ENCODE assay signal across 1 cellular context in the genomic region with DNA sequence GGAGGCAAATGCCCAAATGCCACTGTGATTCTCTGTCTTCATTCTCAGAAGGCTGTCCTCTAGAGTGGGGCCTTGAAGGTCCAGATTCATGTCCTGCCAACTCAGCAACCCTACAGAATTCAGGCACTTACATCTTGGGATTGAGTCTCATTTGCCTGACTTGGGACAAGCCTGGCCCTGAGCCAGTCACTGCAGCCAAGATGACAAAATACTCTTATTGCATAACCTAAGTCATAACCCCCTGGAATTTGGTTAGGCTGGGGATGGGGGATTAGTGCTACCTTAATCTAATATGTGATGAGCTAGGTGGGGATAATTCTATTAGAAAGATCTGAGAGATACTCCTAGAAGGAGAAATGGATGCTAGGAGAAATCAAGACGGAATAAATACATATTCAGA.
TF ChIP-seq lines count a peak whose summit lies in the region.

No MANE protein-coding gene starts in this region.

TF ChIP-seq in K562, 482 proteins besides CTCF, POLR2A, EP300 and RAD21 (continued from another document):
- TF ChIP-seq, protein P1, sequence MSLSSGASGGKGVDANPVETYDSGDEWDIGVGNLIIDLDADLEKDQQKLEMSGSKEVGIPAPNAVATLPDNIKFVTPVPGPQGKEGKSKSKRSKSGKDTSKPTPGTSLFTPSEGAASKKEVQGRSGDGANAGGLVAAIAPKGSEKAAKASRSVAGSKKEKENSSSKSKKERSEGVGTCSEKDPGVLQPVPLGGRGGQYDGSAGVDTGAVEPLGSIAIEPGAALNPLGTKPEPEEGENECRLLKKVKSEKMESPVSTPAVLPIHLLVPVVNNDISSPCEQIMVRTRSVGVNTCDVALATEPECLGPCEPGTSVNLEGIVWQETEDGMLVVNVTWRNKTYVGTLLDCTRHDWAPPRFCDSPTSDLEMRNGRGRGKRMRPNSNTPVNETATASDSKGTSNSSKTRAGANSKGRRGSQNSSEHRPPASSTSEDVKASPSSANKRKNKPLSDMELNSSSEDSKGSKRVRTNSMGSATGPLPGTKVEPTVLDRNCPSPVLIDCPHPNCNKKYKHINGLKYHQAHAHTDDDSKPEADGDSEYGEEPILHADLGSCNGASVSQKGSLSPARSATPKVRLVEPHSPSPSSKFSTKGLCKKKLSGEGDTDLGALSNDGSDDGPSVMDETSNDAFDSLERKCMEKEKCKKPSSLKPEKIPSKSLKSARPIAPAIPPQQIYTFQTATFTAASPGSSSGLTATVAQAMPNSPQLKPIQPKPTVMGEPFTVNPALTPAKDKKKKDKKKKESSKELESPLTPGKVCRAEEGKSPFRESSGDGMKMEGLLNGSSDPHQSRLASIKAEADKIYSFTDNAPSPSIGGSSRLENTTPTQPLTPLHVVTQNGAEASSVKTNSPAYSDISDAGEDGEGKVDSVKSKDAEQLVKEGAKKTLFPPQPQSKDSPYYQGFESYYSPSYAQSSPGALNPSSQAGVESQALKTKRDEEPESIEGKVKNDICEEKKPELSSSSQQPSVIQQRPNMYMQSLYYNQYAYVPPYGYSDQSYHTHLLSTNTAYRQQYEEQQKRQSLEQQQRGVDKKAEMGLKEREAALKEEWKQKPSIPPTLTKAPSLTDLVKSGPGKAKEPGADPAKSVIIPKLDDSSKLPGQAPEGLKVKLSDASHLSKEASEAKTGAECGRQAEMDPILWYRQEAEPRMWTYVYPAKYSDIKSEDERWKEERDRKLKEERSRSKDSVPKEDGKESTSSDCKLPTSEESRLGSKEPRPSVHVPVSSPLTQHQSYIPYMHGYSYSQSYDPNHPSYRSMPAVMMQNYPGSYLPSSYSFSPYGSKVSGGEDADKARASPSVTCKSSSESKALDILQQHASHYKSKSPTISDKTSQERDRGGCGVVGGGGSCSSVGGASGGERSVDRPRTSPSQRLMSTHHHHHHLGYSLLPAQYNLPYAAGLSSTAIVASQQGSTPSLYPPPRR (CRISPR knock-in tag; IDR thresholded peaks at IDR 0.05; ENCODE audit: borderline replicate concordance) = no peak
- TF ChIP-seq ZNF311 (CRISPR knock-in tag; IDR thresholded peaks at IDR 0.05) (no peak), HDAC8 (tag; IDR thresholded peaks at IDR 0.05) (no peak), RBM17 (IDR thresholded peaks at IDR 0.05; ENCODE audit: borderline replicate concordance, low read depth, low read length) (no peak), MYBL2 (IDR thresholded peaks at IDR 0.05; ENCODE audit: low read depth) (no peak), MYBL2 (CRISPR knock-in tag; IDR thresholded peaks at IDR 0.05; ENCODE audit: borderline replicate concordance) (no peak), CEBPG (CRISPR knock-in tag; IDR thresholded peaks at IDR 0.05) (no peak), CEBPG (tag; conservative IDR thresholded peaks at IDR 0.05 in 1 of 2, IDR thresholded peaks at IDR 0.05 in 1 of 2) (peak in 1 of 2 experiments; percentile 58; a peak in 1 of 4 replicates), ETV5 (CRISPR knock-in tag; IDR thresholded peaks at IDR 0.05; ENCODE audit: low read depth) (no peak), POLR2B (IDR thresholded peaks at IDR 0.05; ENCODE audit: low read depth, partially characterized antibody) (no peak), ZBTB8A (IDR thresholded peaks at IDR 0.05; ENCODE audit: partially characterized antibody) (no peak), GATA2 (CRISPR knock-in tag; IDR thresholded peaks at IDR 0.05) (no peak), MAFF (IDR thresholded peaks at IDR 0.05; ENCODE audit: low read length) (no peak), PHF21A (IDR thresholded peaks at IDR 0.05; ENCODE audit: borderline replicate concordance, low read depth) (no peak), ZNF79 (CRISPR knock-in tag; IDR thresholded peaks at IDR 0.05; ENCODE audit: low read depth) (no peak), NFIC (IDR thresholded peaks at IDR 0.05) (peak; percentile 43; the same call in 1 of the 2 replicates), ZNF347 (CRISPR knock-in tag; IDR thresholded peaks at IDR 0.05; ENCODE audit: low read depth) (no peak)
- TF ChIP-seq, protein P2, sequence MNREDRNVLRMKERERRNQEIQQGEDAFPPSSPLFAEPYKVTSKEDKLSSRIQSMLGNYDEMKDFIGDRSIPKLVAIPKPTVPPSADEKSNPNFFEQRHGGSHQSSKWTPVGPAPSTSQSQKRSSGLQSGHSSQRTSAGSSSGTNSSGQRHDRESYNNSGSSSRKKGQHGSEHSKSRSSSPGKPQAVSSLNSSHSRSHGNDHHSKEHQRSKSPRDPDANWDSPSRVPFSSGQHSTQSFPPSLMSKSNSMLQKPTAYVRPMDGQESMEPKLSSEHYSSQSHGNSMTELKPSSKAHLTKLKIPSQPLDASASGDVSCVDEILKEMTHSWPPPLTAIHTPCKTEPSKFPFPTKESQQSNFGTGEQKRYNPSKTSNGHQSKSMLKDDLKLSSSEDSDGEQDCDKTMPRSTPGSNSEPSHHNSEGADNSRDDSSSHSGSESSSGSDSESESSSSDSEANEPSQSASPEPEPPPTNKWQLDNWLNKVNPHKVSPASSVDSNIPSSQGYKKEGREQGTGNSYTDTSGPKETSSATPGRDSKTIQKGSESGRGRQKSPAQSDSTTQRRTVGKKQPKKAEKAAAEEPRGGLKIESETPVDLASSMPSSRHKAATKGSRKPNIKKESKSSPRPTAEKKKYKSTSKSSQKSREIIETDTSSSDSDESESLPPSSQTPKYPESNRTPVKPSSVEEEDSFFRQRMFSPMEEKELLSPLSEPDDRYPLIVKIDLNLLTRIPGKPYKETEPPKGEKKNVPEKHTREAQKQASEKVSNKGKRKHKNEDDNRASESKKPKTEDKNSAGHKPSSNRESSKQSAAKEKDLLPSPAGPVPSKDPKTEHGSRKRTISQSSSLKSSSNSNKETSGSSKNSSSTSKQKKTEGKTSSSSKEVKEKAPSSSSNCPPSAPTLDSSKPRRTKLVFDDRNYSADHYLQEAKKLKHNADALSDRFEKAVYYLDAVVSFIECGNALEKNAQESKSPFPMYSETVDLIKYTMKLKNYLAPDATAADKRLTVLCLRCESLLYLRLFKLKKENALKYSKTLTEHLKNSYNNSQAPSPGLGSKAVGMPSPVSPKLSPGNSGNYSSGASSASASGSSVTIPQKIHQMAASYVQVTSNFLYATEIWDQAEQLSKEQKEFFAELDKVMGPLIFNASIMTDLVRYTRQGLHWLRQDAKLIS (CRISPR knock-in tag; IDR thresholded peaks at IDR 0.05) = no peak
- TF ChIP-seq, protein P3, sequence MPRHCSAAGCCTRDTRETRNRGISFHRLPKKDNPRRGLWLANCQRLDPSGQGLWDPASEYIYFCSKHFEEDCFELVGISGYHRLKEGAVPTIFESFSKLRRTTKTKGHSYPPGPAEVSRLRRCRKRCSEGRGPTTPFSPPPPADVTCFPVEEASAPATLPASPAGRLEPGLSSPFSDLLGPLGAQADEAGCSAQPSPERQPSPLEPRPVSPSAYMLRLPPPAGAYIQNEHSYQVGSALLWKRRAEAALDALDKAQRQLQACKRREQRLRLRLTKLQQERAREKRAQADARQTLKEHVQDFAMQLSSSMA (CRISPR knock-in tag; IDR thresholded peaks at IDR 0.05) = no peak
- TF ChIP-seq, protein P4, sequence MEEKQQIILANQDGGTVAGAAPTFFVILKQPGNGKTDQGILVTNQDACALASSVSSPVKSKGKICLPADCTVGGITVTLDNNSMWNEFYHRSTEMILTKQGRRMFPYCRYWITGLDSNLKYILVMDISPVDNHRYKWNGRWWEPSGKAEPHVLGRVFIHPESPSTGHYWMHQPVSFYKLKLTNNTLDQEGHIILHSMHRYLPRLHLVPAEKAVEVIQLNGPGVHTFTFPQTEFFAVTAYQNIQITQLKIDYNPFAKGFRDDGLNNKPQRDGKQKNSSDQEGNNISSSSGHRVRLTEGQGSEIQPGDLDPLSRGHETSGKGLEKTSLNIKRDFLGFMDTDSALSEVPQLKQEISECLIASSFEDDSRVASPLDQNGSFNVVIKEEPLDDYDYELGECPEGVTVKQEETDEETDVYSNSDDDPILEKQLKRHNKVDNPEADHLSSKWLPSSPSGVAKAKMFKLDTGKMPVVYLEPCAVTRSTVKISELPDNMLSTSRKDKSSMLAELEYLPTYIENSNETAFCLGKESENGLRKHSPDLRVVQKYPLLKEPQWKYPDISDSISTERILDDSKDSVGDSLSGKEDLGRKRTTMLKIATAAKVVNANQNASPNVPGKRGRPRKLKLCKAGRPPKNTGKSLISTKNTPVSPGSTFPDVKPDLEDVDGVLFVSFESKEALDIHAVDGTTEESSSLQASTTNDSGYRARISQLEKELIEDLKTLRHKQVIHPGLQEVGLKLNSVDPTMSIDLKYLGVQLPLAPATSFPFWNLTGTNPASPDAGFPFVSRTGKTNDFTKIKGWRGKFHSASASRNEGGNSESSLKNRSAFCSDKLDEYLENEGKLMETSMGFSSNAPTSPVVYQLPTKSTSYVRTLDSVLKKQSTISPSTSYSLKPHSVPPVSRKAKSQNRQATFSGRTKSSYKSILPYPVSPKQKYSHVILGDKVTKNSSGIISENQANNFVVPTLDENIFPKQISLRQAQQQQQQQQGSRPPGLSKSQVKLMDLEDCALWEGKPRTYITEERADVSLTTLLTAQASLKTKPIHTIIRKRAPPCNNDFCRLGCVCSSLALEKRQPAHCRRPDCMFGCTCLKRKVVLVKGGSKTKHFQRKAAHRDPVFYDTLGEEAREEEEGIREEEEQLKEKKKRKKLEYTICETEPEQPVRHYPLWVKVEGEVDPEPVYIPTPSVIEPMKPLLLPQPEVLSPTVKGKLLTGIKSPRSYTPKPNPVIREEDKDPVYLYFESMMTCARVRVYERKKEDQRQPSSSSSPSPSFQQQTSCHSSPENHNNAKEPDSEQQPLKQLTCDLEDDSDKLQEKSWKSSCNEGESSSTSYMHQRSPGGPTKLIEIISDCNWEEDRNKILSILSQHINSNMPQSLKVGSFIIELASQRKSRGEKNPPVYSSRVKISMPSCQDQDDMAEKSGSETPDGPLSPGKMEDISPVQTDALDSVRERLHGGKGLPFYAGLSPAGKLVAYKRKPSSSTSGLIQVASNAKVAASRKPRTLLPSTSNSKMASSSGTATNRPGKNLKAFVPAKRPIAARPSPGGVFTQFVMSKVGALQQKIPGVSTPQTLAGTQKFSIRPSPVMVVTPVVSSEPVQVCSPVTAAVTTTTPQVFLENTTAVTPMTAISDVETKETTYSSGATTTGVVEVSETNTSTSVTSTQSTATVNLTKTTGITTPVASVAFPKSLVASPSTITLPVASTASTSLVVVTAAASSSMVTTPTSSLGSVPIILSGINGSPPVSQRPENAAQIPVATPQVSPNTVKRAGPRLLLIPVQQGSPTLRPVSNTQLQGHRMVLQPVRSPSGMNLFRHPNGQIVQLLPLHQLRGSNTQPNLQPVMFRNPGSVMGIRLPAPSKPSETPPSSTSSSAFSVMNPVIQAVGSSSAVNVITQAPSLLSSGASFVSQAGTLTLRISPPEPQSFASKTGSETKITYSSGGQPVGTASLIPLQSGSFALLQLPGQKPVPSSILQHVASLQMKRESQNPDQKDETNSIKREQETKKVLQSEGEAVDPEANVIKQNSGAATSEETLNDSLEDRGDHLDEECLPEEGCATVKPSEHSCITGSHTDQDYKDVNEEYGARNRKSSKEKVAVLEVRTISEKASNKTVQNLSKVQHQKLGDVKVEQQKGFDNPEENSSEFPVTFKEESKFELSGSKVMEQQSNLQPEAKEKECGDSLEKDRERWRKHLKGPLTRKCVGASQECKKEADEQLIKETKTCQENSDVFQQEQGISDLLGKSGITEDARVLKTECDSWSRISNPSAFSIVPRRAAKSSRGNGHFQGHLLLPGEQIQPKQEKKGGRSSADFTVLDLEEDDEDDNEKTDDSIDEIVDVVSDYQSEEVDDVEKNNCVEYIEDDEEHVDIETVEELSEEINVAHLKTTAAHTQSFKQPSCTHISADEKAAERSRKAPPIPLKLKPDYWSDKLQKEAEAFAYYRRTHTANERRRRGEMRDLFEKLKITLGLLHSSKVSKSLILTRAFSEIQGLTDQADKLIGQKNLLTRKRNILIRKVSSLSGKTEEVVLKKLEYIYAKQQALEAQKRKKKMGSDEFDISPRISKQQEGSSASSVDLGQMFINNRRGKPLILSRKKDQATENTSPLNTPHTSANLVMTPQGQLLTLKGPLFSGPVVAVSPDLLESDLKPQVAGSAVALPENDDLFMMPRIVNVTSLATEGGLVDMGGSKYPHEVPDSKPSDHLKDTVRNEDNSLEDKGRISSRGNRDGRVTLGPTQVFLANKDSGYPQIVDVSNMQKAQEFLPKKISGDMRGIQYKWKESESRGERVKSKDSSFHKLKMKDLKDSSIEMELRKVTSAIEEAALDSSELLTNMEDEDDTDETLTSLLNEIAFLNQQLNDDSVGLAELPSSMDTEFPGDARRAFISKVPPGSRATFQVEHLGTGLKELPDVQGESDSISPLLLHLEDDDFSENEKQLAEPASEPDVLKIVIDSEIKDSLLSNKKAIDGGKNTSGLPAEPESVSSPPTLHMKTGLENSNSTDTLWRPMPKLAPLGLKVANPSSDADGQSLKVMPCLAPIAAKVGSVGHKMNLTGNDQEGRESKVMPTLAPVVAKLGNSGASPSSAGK (IDR thresholded peaks at IDR 0.05) = no peak
- TF ChIP-seq, protein P5, sequence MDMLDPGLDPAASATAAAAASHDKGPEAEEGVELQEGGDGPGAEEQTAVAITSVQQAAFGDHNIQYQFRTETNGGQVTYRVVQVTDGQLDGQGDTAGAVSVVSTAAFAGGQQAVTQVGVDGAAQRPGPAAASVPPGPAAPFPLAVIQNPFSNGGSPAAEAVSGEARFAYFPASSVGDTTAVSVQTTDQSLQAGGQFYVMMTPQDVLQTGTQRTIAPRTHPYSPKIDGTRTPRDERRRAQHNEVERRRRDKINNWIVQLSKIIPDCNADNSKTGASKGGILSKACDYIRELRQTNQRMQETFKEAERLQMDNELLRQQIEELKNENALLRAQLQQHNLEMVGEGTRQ (CRISPR knock-in tag; IDR thresholded peaks at IDR 0.05) = no peak
